ENCODE assay signal across 15 cellular contexts in the genomic region with DNA sequence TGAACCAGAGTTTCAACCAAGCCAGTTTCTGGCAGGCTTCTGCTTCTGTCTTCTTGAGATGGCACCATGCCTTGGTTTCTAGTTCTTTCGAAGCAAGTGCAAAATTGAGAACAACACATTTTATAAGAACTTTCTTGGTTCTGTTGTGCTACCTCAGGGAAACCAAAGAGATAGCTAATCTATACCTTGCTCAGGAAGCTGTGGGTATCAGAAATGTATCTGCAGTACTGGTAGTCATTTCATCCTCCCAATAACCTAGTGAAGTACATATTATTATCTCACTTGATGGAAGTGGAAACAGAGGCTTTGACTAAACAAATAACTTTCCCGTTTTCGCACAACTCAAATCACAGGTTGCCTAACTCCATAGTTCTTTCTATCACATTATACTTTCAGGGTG.
DNase-seq lines count a peak whose midpoint lies in the region; ATAC-seq, FAIRE-seq and TF ChIP-seq lines count a peak whose summit lies in the region.
"Had no signal": no experiment of that assay in that cellular context is flagged by ENCODE, and none has a peak within 500 bp of the region (broad histone marks: within the 10 kb centered on the region; RNA-seq: fewer than 3 reads in every experiment).

No MANE protein-coding gene starts in this region.

- no peak for TF ChIP-seq RAD21 in HepG2 (CRISPR knock-in tag; IDR thresholded peaks at IDR 0.05)

- H3K27me3 Mint-ChIP-seq in mesothelial cell of epicardium (ENCODE audit: low read depth): no peaks in the 10 kb centered on the region
- H3K27me3 Mint-ChIP-seq: CD8-positive, alpha-beta memory T cell had no signal

- no peak for ATAC-seq in HepG2
- no peak for ATAC-seq in right lobe of liver
- no peak for ATAC-seq in RWPE2 (ENCODE audit: low read depth)
- ATAC-seq in GM18868 (IDR thresholded peaks at IDR 0.05; ENCODE audit: unreplicated experiment): no peak

- H3K4me3 ChIP-seq in HepG2 (replicated peaks in 1 of 3; ENCODE audit: insufficient read depth in 1 of 3, low read depth in 2 of 3, low read length in 3 of 3): no peak overlapping the region
- no peak overlapping the region for H3K4me3 ChIP-seq in right lobe of liver
- H3K4me3 ChIP-seq in RWPE2 (ENCODE audit: severe bottlenecking): no peak overlapping the region
- H3K4me3 ChIP-seq in foreskin fibroblast (ENCODE audit: low read depth in 1 of 2, low read length in 2 of 2): no peak overlapping the region
- H3K4me3 ChIP-seq: BLaER1 had no signal

- H3K79me2 ChIP-seq in HepG2 (ENCODE audit: insufficient read depth, low read length): no peaks in the 10 kb centered on the region

- TF ChIP-seq POLR2A in HepG2 (IDR thresholded peaks at IDR 0.05; ENCODE audit: insufficient read depth in 1 of 2, low read depth in 2 of 2, low read length in 2 of 2): no peak
- TF ChIP-seq POLR2A in right lobe of liver (IDR thresholded peaks at IDR 0.05): no peak

- no TSS peak for BruUV-seq in HepG2 (replicated peaks; lab: Mats Ljungman, UMichigan)

- H3K36me3 ChIP-seq in HepG2 (replicated peaks in 1 of 2; ENCODE audit: control insufficient read depth in 1 of 2, insufficient read depth in 2 of 2, low read length in 2 of 2) (no peaks in the 10 kb centered on the region), right lobe of liver (no peaks in the 10 kb centered on the region), RWPE2 (ENCODE audit: low read depth) (no peaks in the 10 kb centered on the region)
- H3K36me3 ChIP-seq: BLaER1 had no signal

- POLR2A ChIA-PET in HepG2 (lab: Yijun Ruan, JAX): interaction anchor here (2.5 kb wide), 1 partner anchor 248 kb away, joined by 31 read pairs; a partner anchor contains a TSS

- H3K4me3 Mint-ChIP-seq in mesothelial cell of epicardium: no peak overlapping the region
- H3K4me3 Mint-ChIP-seq: CD8-positive, alpha-beta memory T cell; HFFc6 had no signal

- no peaks in the 10 kb centered on the region for H3K9me3 Mint-ChIP-seq in mesothelial cell of epicardium
- H3K9me3 Mint-ChIP-seq: HFFc6 had no signal

- no peak for FAIRE-seq in HepG2 (lab: Jason Lieb, UNC)

- TF ChIP-seq EP300 in HepG2 (IDR thresholded peaks at IDR 0.05; ENCODE audit: low read depth in 2 of 2, low read length in 2 of 2): no peak
- no peak for TF ChIP-seq EP300 in HepG2 (CRISPR knock-in tag; IDR thresholded peaks at IDR 0.05; ENCODE audit: borderline replicate concordance)

- H3K4me2 ChIP-seq in HepG2 (ENCODE audit: low read depth, low read length): no peak overlapping the region
- H3K4me2 ChIP-seq: BLaER1 had no signal

- 62% methylated on average over 3 of the region's 3 CpGs for WGBS in HepG2 (ENCODE audit: low lambda C conversion rate)
- WGBS in right lobe of liver (ENCODE audit: insufficient coverage, low coverage, low lambda C conversion rate, missing lambda C conversion rate): 74% methylated on average over 3 of the region's 3 CpGs

- H2AFZ ChIP-seq in HepG2 (ENCODE audit: low read length): peak overlapping the region; percentile 44

- DNase-seq in HepG2 (ENCODE audit: low spot score) (no peak), right lobe of liver (no peak), RWPE2 (ENCODE audit: low spot score) (no peak), mesothelial cell of epicardium (ENCODE audit: low spot score in 2 of 2, unreplicated experiment in 2 of 2) (no peak), foreskin fibroblast (no peak), nucleus accumbens (lab: John Stamatoyannopoulos, UW) (no peak)
- no peak for DNase-seq in activated effector memory CD4-positive, alpha-beta T cell treated with Interleukin-2 at 50 U/mL for 16 hours
- DNase-seq: 8988T; Caco-2; CD8-positive, alpha-beta memory T cell; DND-41; GDM1; HFFc6 had no signal

- H3K36me3 Mint-ChIP-seq in mesothelial cell of epicardium: no peaks in the 10 kb centered on the region
- H3K36me3 Mint-ChIP-seq: CD8-positive, alpha-beta memory T cell had no signal

- no peaks in the 10 kb centered on the region for H4K20me1 ChIP-seq in HepG2 (ENCODE audit: insufficient read depth, low read length)
- H4K20me1 ChIP-seq: BLaER1 had no signal

- in situ Hi-C loops in HepG2 (cut with HindIII; ENCODE audit: extremely low pct_ligation_motif_present, low pct_unique_long_range_greater_than_20kb): no loop called here

- TF ChIP-seq CTCF in HepG2 (CRISPR knock-in tag; IDR thresholded peaks at IDR 0.05): no peak
- TF ChIP-seq CTCF in right lobe of liver (IDR thresholded peaks at IDR 0.05): no peak
- no peak for TF ChIP-seq CTCF in RWPE2 (IDR thresholded peaks at IDR 0.05; ENCODE audit: poor library complexity, severe bottlenecking)
- TF ChIP-seq CTCF in mesothelial cell of epicardium (IDR thresholded peaks at IDR 0.05; ENCODE audit: unreplicated experiment): no peak
- no peak for TF ChIP-seq CTCF in foreskin fibroblast (IDR thresholded peaks at IDR 0.05; ENCODE audit: low read depth, low read length)

- no peaks in the 10 kb centered on the region for H3K9me3 ChIP-seq in HepG2 (ENCODE audit: low read length)
- no peaks in the 10 kb centered on the region for H3K9me3 ChIP-seq in right lobe of liver
- no peaks in the 10 kb centered on the region for H3K9me3 ChIP-seq in RWPE2 (ENCODE audit: severe bottlenecking)
- H3K9me3 ChIP-seq: BLaER1, Caco-2 had no signal

- no peaks in the 10 kb centered on the region for H3K27me3 ChIP-seq in HepG2 (ENCODE audit: control insufficient read depth in 1 of 2, insufficient read depth in 2 of 2, low read length in 2 of 2)
- H3K27me3 ChIP-seq in right lobe of liver: no peaks in the 10 kb centered on the region
- H3K27me3 ChIP-seq in RWPE2 (ENCODE audit: insufficient read depth, poor library complexity, severe bottlenecking): no peaks in the 10 kb centered on the region
- H3K27me3 ChIP-seq: BLaER1 had no signal

- H3K9ac ChIP-seq in HepG2 (ENCODE audit: insufficient read depth, low read depth, low read length): no peak overlapping the region
- H3K9ac ChIP-seq: BLaER1 had no signal

- H3K4me1 ChIP-seq in HepG2 (ENCODE audit: insufficient read depth, low read length) (peaks cover 45% of the 10 kb centered on the region), right lobe of liver (no peaks in the 10 kb centered on the region), RWPE2 (ENCODE audit: insufficient read depth, poor library complexity, severe bottlenecking) (peaks cover 27% of the 10 kb centered on the region)
- H3K4me1 ChIP-seq: BLaER1 had no signal

- peak overlapping the region; percentile 81 for H3K27ac Mint-ChIP-seq in mesothelial cell of epicardium
- H3K27ac Mint-ChIP-seq: CD8-positive, alpha-beta memory T cell; HFFc6 had no signal

- intact Hi-C loops in HepG2 (cut with micrococcal nuclease; ENCODE audit: unreplicated experiment) (no loop called here), right lobe of liver (cut with DNase I) (no loop called here)

- CTCF ChIA-PET in HepG2 (lab: Yijun Ruan, JAX; ENCODE audit: low intra/inter-chr PET ratio, low total read pairs): no interaction called here

- peaks cover 73% of the 10 kb centered on the region for H3K4me1 Mint-ChIP-seq in mesothelial cell of epicardium
- H3K4me1 Mint-ChIP-seq: CD8-positive, alpha-beta memory T cell had no signal

- H3K27ac ChIP-seq in HepG2 (ENCODE audit: extremely low read length, insufficient read depth, low read length) (no peak overlapping the region), right lobe of liver (no peak overlapping the region), RWPE2 (ENCODE audit: poor library complexity, severe bottlenecking) (peak overlapping the region; percentile 90)
- H3K27ac ChIP-seq: BLaER1 had no signal

TF ChIP-seq in HepG2, 621 proteins besides CTCF, POLR2A, EP300 and RAD21:
- no peak for TF ChIP-seq KDM1A (CRISPR knock-in tag; IDR thresholded peaks at IDR 0.05)
